In genomic region chr1:64828829-64829228, GRCh38 we compare ENCODE assay signal across 12 cellular contexts.
DNase-seq lines count a peak whose midpoint lies in the region; ATAC-seq and TF ChIP-seq lines count a peak whose summit lies in the region.
"Had no signal": no experiment of that assay in that cellular context is flagged by ENCODE, and none has a peak within 500 bp of the region (broad histone marks: within the 10 kb centered on the region; RNA-seq: fewer than 3 reads in every experiment).

No MANE protein-coding gene starts in this region.

- no peaks in the 10 kb centered on the region for H3K79me2 ChIP-seq in H9 (ENCODE audit: insufficient read depth, low read length)

- DNase-seq in CD4-positive, CD25-positive, alpha-beta regulatory T cell, result peak in 2 of 3 donors; percentile 25 to 63
- DNase-seq in GM13977 (ENCODE audit: low spot score) (peak; percentile 16), T-helper 17 cell (no peak), immature natural killer cell (no peak), sigmoid colon (no peak), H9 (no peak)
- DNase-seq: NCI-H524 treated with DMSO at 0.1 percent for 48 hours, substantia nigra had no signal

- H2BK5ac ChIP-seq in H9 (ENCODE audit: insufficient read length, low read length), result no peak overlapping the region

- intact Hi-C loops in sigmoid colon (cut with DNase I), result loop anchor here (10.0 kb wide), 1 partner anchor 354 kb away; the partner anchor contains the start of gene CACHD1

- no peak overlapping the region for H4K91ac ChIP-seq in H9 (ENCODE audit: insufficient read length, low read depth, low read length)

- H3K4me3 ChIP-seq in CD4-positive, CD25-positive, alpha-beta regulatory T cell (ENCODE audit: low read depth, low read length), result peak overlapping the region; percentile 61
- H3K4me3 ChIP-seq in sigmoid colon, result no peak overlapping the region
- H3K4me3 ChIP-seq: cardiac muscle cell had no signal

- H2BK12ac ChIP-seq in H9 (ENCODE audit: insufficient read length, low read depth, low read length), result no peak overlapping the region

- 24 to 64% methylated on average over 1 of the region's 1 CpG for WGBS in sigmoid colon, 2 donors
- WGBS in H9 (ENCODE audit: extremely low coverage, insufficient read length, low lambda C conversion rate), result no CpG with 5 or more reads among the region's 1 CpG

- H3K9ac ChIP-seq in H9 (ENCODE audit: extremely low read depth, insufficient read length, low read length), result no peak overlapping the region

- peak in 1 of 2 donors; percentile 40 for ATAC-seq in CD4-positive, CD25-positive, alpha-beta regulatory T cell (ENCODE audit: low read depth in 2 of 2)
- ATAC-seq in T-helper 17 cell (peak; percentile 26), GM19023 (IDR thresholded peaks at IDR 0.05; ENCODE audit: unreplicated experiment) (no peak), HG03442 (IDR thresholded peaks at IDR 0.05; ENCODE audit: unreplicated experiment) (no peak)

- peaks cover 19% of the 10 kb centered on the region for H3K36me3 ChIP-seq in CD4-positive, CD25-positive, alpha-beta regulatory T cell (ENCODE audit: control insufficient read depth, insufficient read depth, low read length)
- H3K36me3 ChIP-seq in sigmoid colon, result peaks cover 0 to 30% (median 6%) of the 10 kb centered on the region in 4 donors

- no peaks in the 10 kb centered on the region for H3K9me3 ChIP-seq in CD4-positive, CD25-positive, alpha-beta regulatory T cell (ENCODE audit: control insufficient read depth in 2 of 2, low read length in 2 of 2)
- H3K9me3 ChIP-seq in T-helper 17 cell (ENCODE audit: control insufficient read depth, low read length, poor library complexity, severe bottlenecking), result no peaks in the 10 kb centered on the region
- no peaks in the 10 kb centered on the region for H3K9me3 ChIP-seq in sigmoid colon
- H3K9me3 ChIP-seq in H9 (ENCODE audit: control insufficient read depth, low read depth, low read length), result no peaks in the 10 kb centered on the region

- peaks cover 0 to 2% (median 0%) of the 10 kb centered on the region in 7 donors for H3K9me3 Mint-ChIP-seq in CD4-positive, CD25-positive, alpha-beta regulatory T cell
- H3K9me3 Mint-ChIP-seq in immature natural killer cell, result no peaks in the 10 kb centered on the region
- H3K9me3 Mint-ChIP-seq in H9, result no peaks in the 10 kb centered on the region

- peak overlapping the region; percentile 21 to 82 (median 54) for H3K4me3 Mint-ChIP-seq in CD4-positive, CD25-positive, alpha-beta regulatory T cell
- H3K4me3 Mint-ChIP-seq in T-helper 17 cell (peak overlapping the region; percentile 77), immature natural killer cell (peak overlapping the region; percentile 14 to 77 (median 71)), H9 (no peak overlapping the region)

- H2AK5ac ChIP-seq in H9 (ENCODE audit: insufficient read length, low read length), result no peak overlapping the region

- H3K14ac ChIP-seq in H9 (ENCODE audit: insufficient read depth, low read length), result no peak overlapping the region

- no peak overlapping the region for H3K4ac ChIP-seq in H9 (ENCODE audit: low read depth, low read length)

- H3K27ac ChIP-seq in CD4-positive, CD25-positive, alpha-beta regulatory T cell (ENCODE audit: insufficient read depth, low read length, poor library complexity, severe bottlenecking), result peak overlapping the region; percentile 76
- H3K27ac ChIP-seq in sigmoid colon (no peak overlapping the region), H9 (ENCODE audit: insufficient read length, low read depth, low read length) (no peak overlapping the region)
- H3K27ac ChIP-seq: epithelial cell of prostate had no signal

- H3T11ph ChIP-seq in H9 (ENCODE audit: low read length), result no peak overlapping the region

- peaks cover 8% of the 10 kb centered on the region for H3K36me3 Mint-ChIP-seq in CD4-positive, CD25-positive, alpha-beta regulatory T cell
- peaks cover 4% of the 10 kb centered on the region for H3K36me3 Mint-ChIP-seq in T-helper 17 cell (ENCODE audit: low read depth)
- H3K36me3 Mint-ChIP-seq in immature natural killer cell, result peaks cover 7 to 19% (median 8%) of the 10 kb centered on the region in 3 donors
- peaks cover 0 to 7% (median 0%) of the 10 kb centered on the region in 3 experiments; a peak in 1 of 7 replicates for H3K36me3 Mint-ChIP-seq in H9 (ENCODE audit: insufficient read depth in 1 of 3, low read depth in 3 of 3)

- H2AFZ ChIP-seq in H9 (ENCODE audit: low read length), result no peak overlapping the region

- no peak overlapping the region for H3K18ac ChIP-seq in H9 (ENCODE audit: insufficient read length, low read depth, low read length)

- H4K8ac ChIP-seq in H9 (replicated peaks; ENCODE audit: insufficient read length, low read depth, low read length), result no peak overlapping the region

- H2BK20ac ChIP-seq in H9 (ENCODE audit: low read depth, low read length, poor library complexity, severe bottlenecking), result no peak overlapping the region

- no peaks in the 10 kb centered on the region for H3K79me1 ChIP-seq in H9 (ENCODE audit: insufficient read depth, low read depth, low read length, poor library complexity, severe bottlenecking)

- H3K4me1 ChIP-seq in CD4-positive, CD25-positive, alpha-beta regulatory T cell (ENCODE audit: control insufficient read depth, insufficient read depth, low read length, poor library complexity, severe bottlenecking), result peaks cover 37% of the 10 kb centered on the region
- H3K4me1 ChIP-seq in sigmoid colon (peaks cover 0 to 7% (median 1%) of the 10 kb centered on the region in 4 donors), H9 (ENCODE audit: insufficient read depth, low read length) (no peaks in the 10 kb centered on the region)

- H2BK120ac ChIP-seq in H9 (ENCODE audit: low read depth, low read length, poor library complexity, severe bottlenecking), result no peak overlapping the region

- TF ChIP-seq CTCF in GM13977 (IDR thresholded peaks at IDR 0.05; ENCODE audit: extremely low read depth, insufficient read depth, missing control alignments), result no peak
- no peak for TF ChIP-seq CTCF in sigmoid colon (IDR thresholded peaks at IDR 0.05)
- TF ChIP-seq CTCF in H9 (conservative IDR thresholded peaks at IDR 0.05), result no peak

- H2BK15ac ChIP-seq in H9 (ENCODE audit: low read depth, low read length), result no peak overlapping the region

- H4K5ac ChIP-seq in H9 (ENCODE audit: insufficient read length, low read depth, low read length), result no peak overlapping the region

- H3K27me3 ChIP-seq in CD4-positive, CD25-positive, alpha-beta regulatory T cell (ENCODE audit: control insufficient read depth, insufficient read depth, low read length), result no peaks in the 10 kb centered on the region
- H3K27me3 ChIP-seq in sigmoid colon (no peaks in the 10 kb centered on the region), H9 (ENCODE audit: insufficient read depth, low read length) (no peaks in the 10 kb centered on the region)
- H3K27me3 ChIP-seq: cardiac muscle cell had no signal

- peaks cover 6% of the 10 kb centered on the region for H3K27me3 Mint-ChIP-seq in CD4-positive, CD25-positive, alpha-beta regulatory T cell
- H3K27me3 Mint-ChIP-seq in T-helper 17 cell, result no peaks in the 10 kb centered on the region
- peaks cover 7 to 33% (median 21%) of the 10 kb centered on the region in 3 donors for H3K27me3 Mint-ChIP-seq in immature natural killer cell (ENCODE audit: low read depth in 3 of 3)
- H3K27me3 Mint-ChIP-seq in H9 (ENCODE audit: low read depth), result no peaks in the 10 kb centered on the region

- no peak for TF ChIP-seq POLR2A in sigmoid colon (IDR thresholded peaks at IDR 0.05)

- H3K4me2 ChIP-seq in H9 (ENCODE audit: insufficient read depth, insufficient read length, low read length), result no peak overlapping the region

- no peak overlapping the region for H3K23ac ChIP-seq in H9 (ENCODE audit: insufficient read length, low read depth, low read length)

- H3K56ac ChIP-seq in H9 (ENCODE audit: insufficient read length, low read depth, low read length), result no peak overlapping the region

- no peaks in the 10 kb centered on the region for H4K20me1 ChIP-seq in H9 (ENCODE audit: control insufficient read depth, insufficient read depth, insufficient read length)

- H3K23me2 ChIP-seq in H9 (ENCODE audit: insufficient read length, low read depth, low read length, poor library complexity, severe bottlenecking), result no peaks in the 10 kb centered on the region

- H3K27ac Mint-ChIP-seq in CD4-positive, CD25-positive, alpha-beta regulatory T cell, result peak overlapping the region; percentile 59 to 96 (median 84)
- H3K27ac Mint-ChIP-seq in T-helper 17 cell (peak overlapping the region; percentile 96), immature natural killer cell (peak overlapping the region; percentile 78 to 93 (median 85)), H9 (no peak overlapping the region)

- peaks cover 22 to 51% (median 43%) of the 10 kb centered on the region in 4 donors for H3K4me1 Mint-ChIP-seq in CD4-positive, CD25-positive, alpha-beta regulatory T cell
- H3K4me1 Mint-ChIP-seq in T-helper 17 cell (peaks cover 43% of the 10 kb centered on the region), immature natural killer cell (peaks cover 44 to 48% of the 10 kb centered on the region in 2 donors), H9 (peaks cover 4 to 9% of the 10 kb centered on the region in 2 experiments)

- no peak for TF ChIP-seq EP300 in sigmoid colon (IDR thresholded peaks at IDR 0.05)

- in situ Hi-C loops in GM13977 (cut with MboI; ENCODE audit: low pct_unique_long_range_greater_than_20kb, low sequenced_read_pairs, unreplicated experiment), result no loop called here

Comparison
In these comparisons a context has a peak if more than half of its experiments do, and no peak if none do; other contexts are left out.
1. DNase-seq: peak in CD4-positive, CD25-positive, alpha-beta regulatory T cell (2 of 3) and GM13977 (single experiment); none in T-helper 17 cell (0 of 3), immature natural killer cell (0 of 3), sigmoid colon (single experiment) and H9 (single experiment).
2. H3K27ac Mint-ChIP-seq: peak in CD4-positive, CD25-positive, alpha-beta regulatory T cell (3 of 3), T-helper 17 cell (single experiment) and immature natural killer cell (6 of 6); none in H9 (0 of 3).
3. H3K4me3 Mint-ChIP-seq: peak in CD4-positive, CD25-positive, alpha-beta regulatory T cell (4 of 4), T-helper 17 cell (single experiment) and immature natural killer cell (5 of 5); none in H9 (0 of 2).